24 cellular contexts compared by ENCODE assay signal in the genomic region with DNA sequence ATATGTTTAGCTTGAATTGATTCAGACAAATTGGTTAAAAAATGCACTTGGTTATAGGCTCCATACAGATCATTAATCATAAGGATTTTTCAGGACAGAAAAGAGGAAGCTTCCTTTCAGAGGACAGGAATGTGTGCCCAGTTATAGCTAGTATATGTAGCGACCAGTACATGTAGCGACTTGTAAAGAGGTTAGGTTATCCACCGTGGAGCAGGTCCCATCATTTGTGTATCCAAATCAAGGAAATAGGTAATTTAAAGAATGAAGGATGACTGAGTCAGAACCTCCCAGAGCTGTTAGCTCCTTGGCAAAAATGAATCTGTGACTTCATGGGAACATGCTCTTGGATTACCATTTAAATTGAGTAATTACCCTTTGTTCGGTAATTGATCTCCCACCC. TPM values are rescaled to one million over a fixed set of nuclear protein-coding genes. Genes with fewer than 3 reads are reported as not detected.
"Had no signal": no experiment of that assay in that cellular context is flagged by ENCODE, and none has a peak within 500 bp of the region (broad histone marks: within the 10 kb centered on the region; RNA-seq: fewer than 3 reads in every experiment).

No MANE protein-coding gene starts in this region.

- H3K27me3 ChIP-seq: heart left ventricle, right lobe of liver, spleen, testis, tibial nerve, upper lobe of right lung, vagina had no signal

- H3K27me3 Mint-ChIP-seq: dendritic cell treated with granulocyte-macrophage colony-stimulating factor and Interleukin-4, amounts not matched to agents 40 ng/mL and 50 ng/mL, for 4 days; stimulated activated naive B cell treated with anti-CD40 and anti-IgM and Interleukin-4, amounts not matched to agents 10 μg/mL and 1 μg/mL and 100 μg/mL, for 72 hours; stimulated activated naive CD8-positive, alpha-beta T cell treated with anti-CD3 and anti-CD28 coated beads, Interleukin-15, amount 100 ng/mL, for 72 hours had no signal

- H3K36me3 Mint-ChIP-seq: naive thymus-derived CD4-positive, alpha-beta T cell; stimulated activated naive B cell treated with anti-CD40 and anti-IgM and Interleukin-4, amounts not matched to agents 10 μg/mL and 1 μg/mL and 100 μg/mL, for 72 hours had no signal

- H3K36me3 ChIP-seq: heart left ventricle, right lobe of liver, spleen, tibial nerve, upper lobe of right lung, vagina had no signal

- ATAC-seq: effector memory CD8-positive, alpha-beta T cell; heart left ventricle; naive thymus-derived CD4-positive, alpha-beta T cell; psoas muscle; right lobe of liver; stimulated activated naive B cell treated with anti-CD40 and anti-IgM and Interleukin-4, amounts not matched to agents 10 μg/mL and 1 μg/mL and 100 μg/mL, for 72 hours; stimulated activated naive CD8-positive, alpha-beta T cell treated with anti-CD3 and anti-CD28 coated beads, Interleukin-15, amount 100 ng/mL, for 72 hours; upper lobe of right lung had no signal

- H3K27ac Mint-ChIP-seq: dendritic cell treated with granulocyte-macrophage colony-stimulating factor and Interleukin-4, amounts not matched to agents 40 ng/mL and 50 ng/mL, for 4 days; effector memory CD8-positive, alpha-beta T cell; naive thymus-derived CD4-positive, alpha-beta T cell; nephron progenitor cell; stimulated activated naive B cell treated with anti-CD40 and anti-IgM and Interleukin-4, amounts not matched to agents 10 μg/mL and 1 μg/mL and 100 μg/mL, for 72 hours; stimulated activated naive CD8-positive, alpha-beta T cell treated with anti-CD3 and anti-CD28 coated beads, Interleukin-15, amount 100 ng/mL, for 72 hours had no signal

- H3K9me3 Mint-ChIP-seq: dendritic cell treated with granulocyte-macrophage colony-stimulating factor and Interleukin-4, amounts not matched to agents 40 ng/mL and 50 ng/mL, for 4 days; effector memory CD8-positive, alpha-beta T cell; naive thymus-derived CD4-positive, alpha-beta T cell; nephron progenitor cell; stimulated activated naive B cell treated with anti-CD40 and anti-IgM and Interleukin-4, amounts not matched to agents 10 μg/mL and 1 μg/mL and 100 μg/mL, for 72 hours; stimulated activated naive CD8-positive, alpha-beta T cell treated with anti-CD3 and anti-CD28 coated beads, Interleukin-15, amount 100 ng/mL, for 72 hours had no signal

- H3K9me3 ChIP-seq: heart left ventricle, psoas muscle, right lobe of liver, spleen, testis, tibial nerve, upper lobe of right lung, vagina had no signal

- H3K4me1 ChIP-seq: parathyroid adenoma, psoas muscle, right lobe of liver, testis, tibial nerve, upper lobe of right lung, vagina had no signal

- DNase-seq: effector memory CD8-positive, alpha-beta T cell; erythroblast; heart left ventricle; hippocampal formation; kidney glomerular epithelial cell; naive thymus-derived CD4-positive, alpha-beta T cell; nephron progenitor cell; psoas muscle; retina; right lobe of liver; spleen; stimulated activated CD4-positive, alpha-beta T cell treated with anti-CD3 and anti-CD28 coated beads, Interleukin-15, amount 100 ng/mL, for 24 hours; stimulated activated CD4-positive, alpha-beta T cell treated with anti-CD3 and anti-CD28 coated beads, Interleukin-1b, Interleukin-23, amount 100 ng/mL, for 48 hours; stimulated activated CD4-positive, alpha-beta T cell treated with anti-CD3 and anti-CD28 coated beads, Interleukin-4, amount 100 ng/mL, for 24 hours; stimulated activated naive B cell treated with anti-CD40 and anti-IgM and Interleukin-4, amounts not matched to agents 10 μg/mL and 1 μg/mL and 100 μg/mL, for 72 hours; stimulated activated naive CD8-positive, alpha-beta T cell treated with anti-CD3 and anti-CD28 coated beads, Interleukin-15, amount 100 ng/mL, for 72 hours; testis; upper lobe of right lung had no signal

- H3K4me3 ChIP-seq: heart left ventricle, psoas muscle, right lobe of liver, spleen, testis, tibial nerve, upper lobe of right lung, vagina had no signal

- H3K9ac ChIP-seq: parathyroid adenoma had no signal

- H3K4me3 Mint-ChIP-seq: dendritic cell treated with granulocyte-macrophage colony-stimulating factor and Interleukin-4, amounts not matched to agents 40 ng/mL and 50 ng/mL, for 4 days; effector memory CD8-positive, alpha-beta T cell; naive thymus-derived CD4-positive, alpha-beta T cell; nephron progenitor cell; stimulated activated naive B cell treated with anti-CD40 and anti-IgM and Interleukin-4, amounts not matched to agents 10 μg/mL and 1 μg/mL and 100 μg/mL, for 72 hours; stimulated activated naive CD8-positive, alpha-beta T cell treated with anti-CD3 and anti-CD28 coated beads, Interleukin-15, amount 100 ng/mL, for 72 hours had no signal

- H3K4me1 Mint-ChIP-seq: naive thymus-derived CD4-positive, alpha-beta T cell; nephron progenitor cell; stimulated activated naive CD8-positive, alpha-beta T cell treated with anti-CD3 and anti-CD28 coated beads, Interleukin-15, amount 100 ng/mL, for 72 hours had no signal

- H2AFZ ChIP-seq: parathyroid adenoma had no signal

- H3K27ac ChIP-seq: heart left ventricle, parathyroid adenoma, psoas muscle, right lobe of liver, testis, tibial nerve, upper lobe of right lung, vagina had no signal

- H3K79me2 ChIP-seq: parathyroid adenoma had no signal

RNA-seq across cellular contexts. Expression of gene P2RY12, which starts 15.8 kb away (rescaled TPM):
- total RNA-seq: glomerular endothelial cell, lung microvascular endothelial cell, testis had no signal
- polyA plus RNA-seq: naive thymus-derived CD4-positive, alpha-beta T cell had no signal
